8 cellular contexts compared by ENCODE assay signal in the genomic region with DNA sequence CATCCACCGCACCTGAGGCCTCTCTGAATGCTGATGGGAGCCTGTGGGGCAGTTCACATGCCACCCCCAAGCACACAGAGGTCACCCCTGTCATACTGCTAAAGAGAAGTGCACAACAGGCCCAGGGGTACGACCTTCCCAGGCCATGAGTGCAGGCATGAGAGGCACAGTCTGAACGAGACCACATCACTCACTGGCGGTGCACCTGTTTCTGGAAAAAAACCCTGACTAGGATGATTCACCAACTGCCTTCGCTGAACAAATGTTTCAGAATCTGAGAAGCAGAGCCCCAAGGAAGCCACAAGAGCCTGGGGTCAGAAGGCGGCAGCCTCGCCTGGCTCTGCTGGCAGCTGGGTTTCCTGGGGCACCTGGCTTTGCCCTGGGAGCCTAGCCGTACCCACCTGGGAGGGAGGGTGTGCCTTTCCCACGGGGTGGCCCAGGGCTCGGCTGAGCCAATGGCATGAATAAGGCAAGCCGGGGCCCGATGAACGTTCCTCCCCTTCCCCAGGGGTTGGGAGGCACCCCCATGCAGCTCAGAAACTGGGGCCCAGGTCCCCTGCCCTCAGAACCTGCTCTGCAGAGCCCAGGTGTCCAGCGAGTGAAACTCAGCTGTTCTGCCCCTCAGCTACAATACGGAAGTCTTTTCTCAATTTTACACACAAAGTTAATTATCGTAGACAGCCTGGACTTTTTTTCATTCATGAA.
A peak's percentile ranks its signal among the peaks of the same experiment; 100 is the strongest.
DNase-seq lines count a peak whose midpoint lies in the region; ATAC-seq and TF ChIP-seq lines count a peak whose summit lies in the region.

No MANE protein-coding gene starts in this region.

- no peak for TF ChIP-seq POLR2A in GM18505 (IDR thresholded peaks at IDR 0.05; ENCODE audit: borderline replicate concordance, extremely low read depth, insufficient read depth, insufficient read length)

- H3K27me3 ChIP-seq in right atrium auricular region, result no peaks in the 10 kb centered on the region

- no peak for TF ChIP-seq CTCF in right atrium auricular region (IDR thresholded peaks at IDR 0.05)

- H3K4me1 ChIP-seq in right atrium auricular region, result peaks cover 0 to 60% of the 10 kb centered on the region in 2 donors

- no peaks in the 10 kb centered on the region for H3K9me3 ChIP-seq in right atrium auricular region

- H3K4me3 ChIP-seq in right atrium auricular region, result no peak overlapping the region

- H3K27ac ChIP-seq in right atrium auricular region, result peak overlapping the region; percentile 91 to 97

- peak; percentile 79 for DNase-seq in activated CD8-positive, alpha-beta memory T cell treated with anti-CD3 and anti-CD28 coated beads, Interleukin-2, amount 50 U/mL, for 48 hours
- DNase-seq in right atrium auricular region (ENCODE audit: low spot score), result peak; percentile 57
- DNase-seq in stimulated activated CD8-positive, alpha-beta memory T cell treated with anti-CD3 and anti-CD28 coated beads, Interleukin-12 subunit alpha, Interleukin-12 subunit beta, amount 100 ng/mL, for 24 hours (ENCODE audit: extremely low read depth), result peak; percentile 37
- DNase-seq in NCI-H510A (lab: John Stamatoyannopoulos, UW), result no peak

- H3K36me3 ChIP-seq in right atrium auricular region, result no peaks in the 10 kb centered on the region

- ATAC-seq in GM18861 (IDR thresholded peaks at IDR 0.05; ENCODE audit: unreplicated experiment), result peak; percentile 70
- ATAC-seq in HG03558 (IDR thresholded peaks at IDR 0.05; ENCODE audit: extremely low read depth, unreplicated experiment), result peak; percentile 63
- ATAC-seq in GM18505 (IDR thresholded peaks at IDR 0.05; ENCODE audit: unreplicated experiment), result no peak
- no peak for ATAC-seq in HG02884 (IDR thresholded peaks at IDR 0.05; ENCODE audit: unreplicated experiment)

Comparison
In these comparisons a context has a peak if more than half of its experiments do, and no peak if none do; other contexts are left out.
1. ATAC-seq: peak in GM18861 (single experiment) and HG03558 (single experiment); none in GM18505 (single experiment) and HG02884 (single experiment).